ENCODE assay signal across 5 cellular contexts in the genomic region with DNA sequence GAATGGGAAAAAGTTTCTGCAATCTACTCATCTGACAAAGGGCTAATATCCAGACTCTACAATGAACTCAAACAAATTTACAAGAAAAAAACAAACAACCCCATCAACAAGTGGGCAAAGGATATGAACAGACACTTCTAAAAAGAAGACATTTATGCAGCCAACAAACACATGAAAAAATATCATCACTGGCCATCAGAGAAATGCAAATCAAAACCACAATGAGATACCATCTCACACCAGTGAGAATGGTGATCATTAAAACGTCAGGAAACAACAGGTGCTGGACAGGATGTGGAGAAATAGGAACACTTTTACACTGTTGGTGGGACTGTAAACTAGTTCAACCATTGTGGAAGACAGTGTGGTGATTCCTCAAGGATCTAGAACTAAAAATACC. TPM values are rescaled to one million over a fixed set of nuclear protein-coding genes. Genes with fewer than 3 reads are reported as not detected.
"Had no signal": no experiment of that assay in that cellular context is flagged by ENCODE, and none has a peak within 500 bp of the region (broad histone marks: within the 10 kb centered on the region; RNA-seq: fewer than 3 reads in every experiment).

No MANE protein-coding gene starts in this region.

RNA-seq across cellular contexts. Expression of gene ASCL4, which starts 47.2 kb away (rescaled TPM):
- total RNA-seq: HepG2, HT-29, HT1080, IMR-90, K562 had no signal
- polyA plus RNA-seq: HepG2, IMR-90, K562 had no signal
